In genomic region chr21:33843216-33843615, GRCh38 we compare ENCODE assay signal across 1 cellular context.
TF ChIP-seq lines count a peak whose summit lies in the region.

No MANE protein-coding gene starts in this region.

TF ChIP-seq in HepG2, 621 proteins besides CTCF, POLR2A, EP300 and RAD21 (continued from another document):
- TF ChIP-seq GMEB1 (CRISPR knock-in tag; IDR thresholded peaks at IDR 0.05; ENCODE audit: borderline replicate concordance) (no peak), KLF16 (CRISPR knock-in tag; IDR thresholded peaks at IDR 0.05) (no peak), ZNF530 (CRISPR knock-in tag; IDR thresholded peaks at IDR 0.05; ENCODE audit: low read depth) (no peak), NFKB2 (CRISPR knock-in tag; IDR thresholded peaks at IDR 0.05; ENCODE audit: borderline replicate concordance) (no peak), LBX2 (CRISPR knock-in tag; IDR thresholded peaks at IDR 0.05; ENCODE audit: borderline replicate concordance) (no peak), ZNF784 (CRISPR knock-in tag; IDR thresholded peaks at IDR 0.05; ENCODE audit: borderline replicate concordance) (no peak), GATA4 (IDR thresholded peaks at IDR 0.05; ENCODE audit: borderline replicate concordance, low read depth) (no peak), ZNF878 (CRISPR knock-in tag; IDR thresholded peaks at IDR 0.05) (no peak), SOX6 (IDR thresholded peaks at IDR 0.05) (no peak), SOX6 (CRISPR knock-in tag; IDR thresholded peaks at IDR 0.05) (no peak), MXI1 (IDR thresholded peaks at IDR 0.05; ENCODE audit: borderline replicate concordance, low read depth, low read length) (no peak)
